ENCODE assay signal across 15 cellular contexts in the genomic region with DNA sequence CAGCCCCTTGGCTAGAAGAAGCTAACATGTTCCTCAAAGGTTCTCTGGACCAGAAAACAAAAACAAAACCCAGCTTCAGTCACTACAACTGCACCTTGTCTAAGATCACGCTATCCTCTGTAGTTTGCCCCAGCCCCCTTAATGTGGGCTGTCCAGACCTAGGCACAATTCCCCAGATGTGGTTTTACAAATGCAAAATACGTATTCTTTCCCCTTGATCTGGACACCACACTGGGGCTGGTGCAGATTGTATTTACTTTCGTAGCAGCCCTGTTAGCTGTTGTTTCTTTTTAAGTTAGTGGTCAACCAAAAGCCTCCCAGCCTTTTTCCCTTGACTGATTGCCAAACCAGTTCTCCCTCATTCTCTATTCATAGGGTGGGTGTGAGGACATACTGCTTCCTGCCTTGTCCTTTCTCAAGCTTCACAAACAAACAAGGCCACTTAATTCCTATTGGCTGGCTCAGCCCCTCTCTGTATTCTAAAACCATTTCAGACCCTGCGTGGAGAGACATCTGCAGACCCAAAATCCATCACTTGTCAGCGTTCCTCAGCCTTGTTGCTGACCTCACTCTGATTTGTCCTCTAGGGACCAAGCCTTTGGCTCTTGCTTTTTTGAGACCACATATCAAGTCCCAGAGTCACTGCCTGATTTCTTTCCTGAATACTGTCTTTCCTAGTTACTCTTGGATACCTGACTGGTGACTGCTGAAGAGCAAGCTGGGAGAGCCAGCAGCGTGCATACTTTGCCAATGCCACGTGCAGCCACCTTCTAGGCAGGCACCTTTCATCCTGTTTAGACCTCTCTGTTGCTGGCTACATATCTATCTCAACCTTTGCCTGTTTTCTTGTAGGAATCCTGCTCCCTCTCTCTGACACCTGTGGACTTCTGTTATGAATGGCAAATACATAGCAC.
DNase-seq lines count a peak whose midpoint lies in the region; ATAC-seq and TF ChIP-seq lines count a peak whose summit lies in the region.
"Had no signal": no experiment of that assay in that cellular context is flagged by ENCODE, and none has a peak within 500 bp of the region (broad histone marks: within the 10 kb centered on the region; RNA-seq: fewer than 3 reads in every experiment).

No MANE protein-coding gene starts in this region.

- H3K27ac Mint-ChIP-seq in T-helper 17 cell (no peak overlapping the region), type B pancreatic cell (peak overlapping the region; percentile 99)
- H3K27ac Mint-ChIP-seq: activated CD8-positive, alpha-beta memory T cell treated with anti-CD3 and anti-CD28 coated beads, Interleukin-2, amount 10 ng/mL, durations not matched to agents 7 days and 5 days; effector memory CD8-positive, alpha-beta T cell; natural killer cell; stimulated activated naive CD8-positive, alpha-beta T cell treated with anti-CD3 and anti-CD28 coated beads, Interleukin-15, amount 100 ng/mL, for 72 hours had no signal

- H3K9me3 ChIP-seq in right atrium auricular region (no peaks in the 10 kb centered on the region), T-helper 17 cell (ENCODE audit: control insufficient read depth, low read length, poor library complexity, severe bottlenecking) (no peaks in the 10 kb centered on the region), right cardiac atrium (ENCODE audit: control insufficient read depth, low read length) (no peaks in the 10 kb centered on the region)

- peaks cover 62% of the 10 kb centered on the region for H3K27me3 Mint-ChIP-seq in T-helper 17 cell
- H3K27me3 Mint-ChIP-seq in type B pancreatic cell = no peaks in the 10 kb centered on the region

- no peaks in the 10 kb centered on the region for H3K27me3 ChIP-seq in right atrium auricular region
- no peaks in the 10 kb centered on the region for H3K27me3 ChIP-seq in right cardiac atrium (ENCODE audit: control insufficient read depth, insufficient read depth)

- ATAC-seq in Right ventricle myocardium superior (ENCODE audit: poor library complexity) (peak; percentile 46), T-helper 17 cell (no peak), right cardiac atrium (peak in 1 of 2 donors; percentile 42)
- ATAC-seq: activated CD8-positive, alpha-beta memory T cell treated with anti-CD3 and anti-CD28 coated beads, Interleukin-2, amount 10 ng/mL, durations not matched to agents 7 days and 5 days; effector memory CD8-positive, alpha-beta T cell; natural killer cell; stimulated activated naive CD8-positive, alpha-beta T cell treated with anti-CD3 and anti-CD28 coated beads, Interleukin-15, amount 100 ng/mL, for 72 hours had no signal

- H3K36me3 Mint-ChIP-seq in T-helper 17 cell (ENCODE audit: low read depth) = no peaks in the 10 kb centered on the region
- H3K36me3 Mint-ChIP-seq in type B pancreatic cell = peaks cover 3% of the 10 kb centered on the region
- H3K36me3 Mint-ChIP-seq: activated CD8-positive, alpha-beta memory T cell treated with anti-CD3 and anti-CD28 coated beads, Interleukin-2, amount 10 ng/mL, durations not matched to agents 7 days and 5 days; natural killer cell had no signal

- H3K4me1 ChIP-seq in right atrium auricular region = peaks cover 0 to 28% of the 10 kb centered on the region in 2 donors
- peaks cover 15% of the 10 kb centered on the region for H3K4me1 ChIP-seq in right cardiac atrium (ENCODE audit: control insufficient read depth, insufficient read depth, low read length)

- no peaks in the 10 kb centered on the region for H3K36me3 ChIP-seq in right atrium auricular region

- DNase-seq in Right ventricle myocardium superior = no peak
- no peak for DNase-seq in right atrium auricular region (ENCODE audit: low spot score)
- no peak for DNase-seq in T-helper 17 cell
- DNase-seq in right cardiac atrium = no peak
- DNase-seq in type B pancreatic cell (ENCODE audit: extremely low spot score, unreplicated experiment) = no peak
- no peak for DNase-seq in NCI-H1105 (lab: John Stamatoyannopoulos, UW)
- DNase-seq in RKO (ENCODE audit: low spot score) = no peak
- DNase-seq in NCI-H1436 treated with DMSO at 0.1 percent for 48 hours (lab: John Stamatoyannopoulos, UW) = no peak
- DNase-seq: activated CD8-positive, alpha-beta memory T cell treated with anti-CD3 and anti-CD28 coated beads, Interleukin-2, amount 10 ng/mL, durations not matched to agents 7 days and 5 days; effector memory CD8-positive, alpha-beta T cell; GOT3; natural killer cell; NCI-H1048; stimulated activated CD4-positive, alpha-beta T cell treated with anti-CD3 and anti-CD28 coated beads, Interleukin-2, amount 100 ng/mL, for 24 hours; stimulated activated naive CD8-positive, alpha-beta T cell treated with anti-CD3 and anti-CD28 coated beads, Interleukin-15, amount 100 ng/mL, for 72 hours had no signal

- H3K4me3 Mint-ChIP-seq in T-helper 17 cell (peak overlapping the region; percentile 1), type B pancreatic cell (peak overlapping the region; percentile 80)
- H3K4me3 Mint-ChIP-seq: activated CD8-positive, alpha-beta memory T cell treated with anti-CD3 and anti-CD28 coated beads, Interleukin-2, amount 10 ng/mL, durations not matched to agents 7 days and 5 days; effector memory CD8-positive, alpha-beta T cell; natural killer cell; stimulated activated naive CD8-positive, alpha-beta T cell treated with anti-CD3 and anti-CD28 coated beads, Interleukin-15, amount 100 ng/mL, for 72 hours had no signal

- 58% methylated on average over 7 of the region's 7 CpGs for WGBS in right cardiac atrium

- TF ChIP-seq CTCF in right atrium auricular region (IDR thresholded peaks at IDR 0.05) (no peak), type B pancreatic cell (conservative IDR thresholded peaks at IDR 0.05) (no peak)

- intact Hi-C loops in Right ventricle myocardium superior (cut with DNase I) = no loop called here
- intact Hi-C loops in right cardiac atrium (cut with DNase I) = no loop called here

- H3K9me3 Mint-ChIP-seq in type B pancreatic cell = peaks cover 4% of the 10 kb centered on the region
- H3K9me3 Mint-ChIP-seq: effector memory CD8-positive, alpha-beta T cell; natural killer cell; stimulated activated naive CD8-positive, alpha-beta T cell treated with anti-CD3 and anti-CD28 coated beads, Interleukin-15, amount 100 ng/mL, for 72 hours had no signal

- H3K4me1 Mint-ChIP-seq in T-helper 17 cell (no peaks in the 10 kb centered on the region), type B pancreatic cell (ENCODE audit: unreplicated experiment) (peaks cover 48% of the 10 kb centered on the region)
- H3K4me1 Mint-ChIP-seq: activated CD8-positive, alpha-beta memory T cell treated with anti-CD3 and anti-CD28 coated beads, Interleukin-2, amount 10 ng/mL, durations not matched to agents 7 days and 5 days; natural killer cell; stimulated activated naive CD8-positive, alpha-beta T cell treated with anti-CD3 and anti-CD28 coated beads, Interleukin-15, amount 100 ng/mL, for 72 hours had no signal

- peak overlapping the region in 1 of 2 donors; percentile 32 for H3K27ac ChIP-seq in right atrium auricular region
- peak overlapping the region; percentile 31 for H3K27ac ChIP-seq in right cardiac atrium (ENCODE audit: low read length)

- no peak overlapping the region for H3K4me3 ChIP-seq in right atrium auricular region
- H3K4me3 ChIP-seq in right cardiac atrium (ENCODE audit: low read length) = no peak overlapping the region
